In the genomic region with DNA sequence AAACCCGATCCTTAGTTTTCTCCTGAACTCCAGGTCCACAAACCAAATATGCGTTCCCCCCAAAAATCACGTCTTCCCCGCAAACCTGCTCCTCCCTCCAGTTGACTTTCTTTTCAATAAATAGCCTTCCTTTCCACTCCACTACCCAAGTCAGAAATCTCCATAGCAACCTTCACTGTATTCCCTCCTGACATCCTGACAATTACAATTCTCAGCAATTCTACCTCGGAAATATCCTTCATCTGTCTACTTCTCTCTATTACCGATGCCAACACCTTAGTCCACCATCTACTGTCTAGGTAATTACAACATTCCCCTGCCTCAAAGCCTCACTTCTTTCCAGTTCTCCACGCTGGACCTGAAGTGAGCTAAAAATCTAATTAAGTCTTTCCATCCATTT, we compare ENCODE assay signal across 28 cellular contexts. TPM values are rescaled to one million over a fixed set of nuclear protein-coding genes. Genes with fewer than 3 reads are reported as not detected.
A peak's percentile ranks its signal among the peaks of the same experiment; 100 is the strongest.
DNase-seq lines count a peak whose midpoint lies in the region; ATAC-seq, FAIRE-seq and TF ChIP-seq lines count a peak whose summit lies in the region.
"Had no signal": no experiment of that assay in that cellular context is flagged by ENCODE, and none has a peak within 500 bp of the region (broad histone marks: within the 10 kb centered on the region; RNA-seq: fewer than 3 reads in every experiment).

No MANE protein-coding gene starts in this region.

- DNase-seq in GM23248 (no peak), astrocyte (ENCODE audit: low read depth) (no peak), left kidney (ENCODE audit: low read depth, low spot score) (peak; percentile 63), renal cortical epithelial cell (ENCODE audit: low read depth) (peak; percentile 53), immature natural killer cell (no peak), mesendoderm (no peak), ovary (no peak)
- DNase-seq: AML-193; Caco-2; CD8-positive, alpha-beta T cell; GDM1; H7; KBM-7; MV-4-11; NCI-H1105 treated with DMSO at 0.1 percent for 48 hours; NCI-H146; NCI-H1930; NCI-H2107; NCI-H446 treated with DMSO at 0.1 percent for 48 hours; NCI-H526; Right ventricle myocardium superior; RPMI8226 had no signal

- in situ Hi-C loops in GM23248 (cut with MboI), result no loop called here

- no peak overlapping the region for H4K5ac ChIP-seq in mesendoderm (ENCODE audit: low read length)

- no peak overlapping the region for H2AFZ ChIP-seq in GM23248
- H2AFZ ChIP-seq in astrocyte (ENCODE audit: low read depth, low read length), result no peak overlapping the region

- H3K9ac ChIP-seq in GM23248 (no peak overlapping the region), astrocyte (ENCODE audit: low read length) (no peak overlapping the region), mesendoderm (ENCODE audit: low read length) (no peak overlapping the region)

- TF ChIP-seq POLR2A in ovary (IDR thresholded peaks at IDR 0.05), result no peak

- H3K36me3 Mint-ChIP-seq in astrocyte (ENCODE audit: low read depth, unreplicated experiment), result peaks cover 4% of the 10 kb centered on the region
- H3K36me3 Mint-ChIP-seq in immature natural killer cell, result no peaks in the 10 kb centered on the region

- H3K4me1 ChIP-seq in GM23248 (ENCODE audit: insufficient read depth) (peaks cover 69% of the 10 kb centered on the region), astrocyte (ENCODE audit: insufficient read depth, low read length) (peaks cover 37% of the 10 kb centered on the region), mesendoderm (ENCODE audit: control insufficient read depth, low read depth, low read length) (no peaks in the 10 kb centered on the region), ovary (ENCODE audit: insufficient read depth) (no peaks in the 10 kb centered on the region)

- no peak overlapping the region for H2BK120ac ChIP-seq in mesendoderm (ENCODE audit: low read depth, low read length)

- H3K9me3 ChIP-seq in GM23248 (ENCODE audit: low read depth) (no peaks in the 10 kb centered on the region), astrocyte (ENCODE audit: insufficient read depth, low read depth, low read length) (no peaks in the 10 kb centered on the region), ovary (no peaks in the 10 kb centered on the region)
- H3K9me3 ChIP-seq: A549, Caco-2, SJSA1 had no signal

- H3K18ac ChIP-seq in mesendoderm (ENCODE audit: low read length), result no peak overlapping the region

- H2BK15ac ChIP-seq in mesendoderm (replicated peaks; ENCODE audit: low read depth), result no peak overlapping the region

- TF ChIP-seq EP300 in ovary (IDR thresholded peaks at IDR 0.05), result no peak

- H3K27me3 Mint-ChIP-seq in astrocyte (ENCODE audit: low read depth, unreplicated experiment), result no peaks in the 10 kb centered on the region
- H3K27me3 Mint-ChIP-seq in immature natural killer cell (ENCODE audit: low read depth in 3 of 3), result no peaks in the 10 kb centered on the region

- H3K9me2 ChIP-seq in GM23248 (ENCODE audit: insufficient read depth), result no peaks in the 10 kb centered on the region

- H3K27ac Mint-ChIP-seq in astrocyte (ENCODE audit: unreplicated experiment) (no peak overlapping the region), immature natural killer cell (no peak overlapping the region)
- H3K27ac Mint-ChIP-seq: CD8-positive, alpha-beta T cell had no signal

- H3K36me3 ChIP-seq in GM23248 (ENCODE audit: low read depth) (no peaks in the 10 kb centered on the region; the same call in 1 of the 2 replicates), astrocyte (ENCODE audit: insufficient read depth, low read length) (no peaks in the 10 kb centered on the region), mesendoderm (ENCODE audit: control insufficient read depth, insufficient read depth, low read length) (no peaks in the 10 kb centered on the region), ovary (no peaks in the 10 kb centered on the region)

- H3K9me3 Mint-ChIP-seq in astrocyte (ENCODE audit: unreplicated experiment) (no peaks in the 10 kb centered on the region), immature natural killer cell (no peaks in the 10 kb centered on the region)
- H3K9me3 Mint-ChIP-seq: CD8-positive, alpha-beta T cell had no signal

- H3K4me2 ChIP-seq in GM23248 (ENCODE audit: unreplicated experiment), result no peak overlapping the region
- peak overlapping the region; percentile 8 for H3K4me2 ChIP-seq in astrocyte (ENCODE audit: low read length)
- no peak overlapping the region for H3K4me2 ChIP-seq in mesendoderm (ENCODE audit: low read length)
- H3K4me2 ChIP-seq: A549 had no signal

- H3K4me3 Mint-ChIP-seq in astrocyte (ENCODE audit: unreplicated experiment), result no peak overlapping the region
- H3K4me3 Mint-ChIP-seq in immature natural killer cell, result no peak overlapping the region
- H3K4me3 Mint-ChIP-seq: CD8-positive, alpha-beta T cell had no signal

- no peak for ATAC-seq in HG02885 (IDR thresholded peaks at IDR 0.05; ENCODE audit: poor library complexity, unreplicated experiment)
- ATAC-seq: A549; CD8-positive, alpha-beta T cell; HepG2 had no signal

- intact Hi-C loops in ovary (cut with DNase I), result no loop called here

- H4K8ac ChIP-seq in mesendoderm (ENCODE audit: low read depth, low read length), result no peak overlapping the region

- H4K20me1 ChIP-seq in GM23248 (ENCODE audit: insufficient read depth) (peaks cover 63% of the 10 kb centered on the region), astrocyte (ENCODE audit: insufficient read depth, low read length) (peaks cover 63% of the 10 kb centered on the region)

- no peak overlapping the region for H3K23ac ChIP-seq in mesendoderm (ENCODE audit: low read length)

- 98 to 99% methylated on average over 7 of the region's 7 CpGs for WGBS in GM23248 (ENCODE audit: low coverage in 1 of 2, low lambda C conversion rate in 2 of 2, missing lambda C conversion rate in 2 of 2), 2 experiments
- WGBS in mesendoderm (ENCODE audit: extremely low coverage, insufficient coverage, low lambda C conversion rate), result 100% methylated on average over 3 of the region's 7 CpGs
- 90 to 93% (median 93%) methylated on average over 7 of the region's 7 CpGs for WGBS in ovary, 3 donors

- H3K27me3 ChIP-seq in GM23248 (replicated peaks; ENCODE audit: insufficient read depth), result no peaks in the 10 kb centered on the region
- no peaks in the 10 kb centered on the region for H3K27me3 ChIP-seq in astrocyte (ENCODE audit: insufficient read depth, low read length)
- H3K27me3 ChIP-seq in mesendoderm (ENCODE audit: insufficient read depth, low read length, poor library complexity), result no peaks in the 10 kb centered on the region
- no peaks in the 10 kb centered on the region for H3K27me3 ChIP-seq in ovary
- H3K27me3 ChIP-seq: SJSA1 had no signal

- no peak overlapping the region for H3K4ac ChIP-seq in mesendoderm (ENCODE audit: low read depth, low read length)

- peaks cover 74% of the 10 kb centered on the region for H3F3A ChIP-seq in GM23248 (ENCODE audit: insufficient read depth)

- no peak overlapping the region for H2BK5ac ChIP-seq in mesendoderm (ENCODE audit: low read length)

- H3K79me1 ChIP-seq in mesendoderm (ENCODE audit: low read length), result peaks cover 8% of the 10 kb centered on the region

- peaks cover 100% of the 10 kb centered on the region for H3K79me2 ChIP-seq in GM23248 (ENCODE audit: insufficient read depth)
- H3K79me2 ChIP-seq in astrocyte (ENCODE audit: insufficient read depth, low read length), result peaks cover 96% of the 10 kb centered on the region
- peaks cover 10% of the 10 kb centered on the region for H3K79me2 ChIP-seq in mesendoderm (ENCODE audit: control insufficient read depth, insufficient read depth, low read length)

- peaks cover 35% of the 10 kb centered on the region for H3K4me1 Mint-ChIP-seq in astrocyte (ENCODE audit: low read depth, unreplicated experiment)
- peaks cover 47 to 62% of the 10 kb centered on the region in 2 donors for H3K4me1 Mint-ChIP-seq in immature natural killer cell

- no peak overlapping the region for H3K4me3 ChIP-seq in GM23248
- no peak overlapping the region for H3K4me3 ChIP-seq in astrocyte (ENCODE audit: insufficient read depth, low read depth, low read length)
- no peak overlapping the region for H3K4me3 ChIP-seq in mesendoderm (ENCODE audit: low read length)
- H3K4me3 ChIP-seq in ovary, result no peak overlapping the region
- H3K4me3 ChIP-seq: A549, SJSA1 had no signal

- no peak for FAIRE-seq in astrocyte (lab: Jason Lieb, UNC)
- FAIRE-seq: A549, GM12891, HepG2 had no signal

- TF ChIP-seq CTCF in astrocyte (IDR thresholded peaks at IDR 0.05; ENCODE audit: insufficient read depth, low read depth, low read length) (no peak), ovary (IDR thresholded peaks at IDR 0.05) (no peak)

- H2AK5ac ChIP-seq in mesendoderm (ENCODE audit: low read length), result no peak overlapping the region

- H3K56ac ChIP-seq in mesendoderm (ENCODE audit: low read length), result no peak overlapping the region

- H3K27ac ChIP-seq in GM23248 (peak overlapping the region; percentile 46; the same call in 1 of the 2 replicates), astrocyte (ENCODE audit: low read depth, low read length) (peak overlapping the region; percentile 15), mesendoderm (ENCODE audit: low read depth, low read length) (no peak overlapping the region), ovary (no peak overlapping the region)
- H3K27ac ChIP-seq: A549, C4-2B, SJSA1 had no signal

RNA-seq across cellular contexts. Expression of gene SMURF2, which starts 50.7 kb away (rescaled TPM):
- 157 and 159 TPM in 2 replicates for total RNA-seq in GM23248 (2014; rRNA removed; shearing (Covaris generic))
- polyA plus RNA-seq in GM23248 (2016; fragmentation: Nextera tagmentation; extraction: Ambion mirVana), result 50.8 and 54.3 TPM in 2 replicates
- total RNA-seq in astrocyte, result 104 and 126 TPM in 2 replicates
- 77.1 and 92.9 TPM in 2 replicates for total RNA-seq in renal cortical epithelial cell
- 1 to 10 TPM; 8.1 to 8.5 (median 8.3) TPM for polyA plus RNA-seq in immature natural killer cell
- 23.1 TPM for polyA plus RNA-seq in mesendoderm (2013, experiment 1 of 2)
- polyA plus RNA-seq in mesendoderm (2013, experiment 2 of 2), result 23.3 TPM
- total RNA-seq in ovary, result 10 to 100 TPM; 16.4 to 29.0 (median 24.6) TPM
- 10 to 100 TPM in 1 of 2 donors, 1 to 10 TPM in 1; 9.9 to 18.4 TPM for polyA plus RNA-seq in ovary

Comparison
In these comparisons a context has a peak if more than half of its experiments do, and no peak if none do; other contexts are left out.
1. DNase-seq: peak in left kidney (single experiment) and renal cortical epithelial cell (single experiment); none in GM23248 (single experiment), astrocyte (single experiment), immature natural killer cell (0 of 3), mesendoderm (single experiment) and ovary (0 of 5).
2. H3K27ac ChIP-seq: peak in GM23248 (single experiment) and astrocyte (single experiment); none in mesendoderm (single experiment) and ovary (0 of 2).